25 cellular contexts compared by ENCODE assay signal in the genomic region with DNA sequence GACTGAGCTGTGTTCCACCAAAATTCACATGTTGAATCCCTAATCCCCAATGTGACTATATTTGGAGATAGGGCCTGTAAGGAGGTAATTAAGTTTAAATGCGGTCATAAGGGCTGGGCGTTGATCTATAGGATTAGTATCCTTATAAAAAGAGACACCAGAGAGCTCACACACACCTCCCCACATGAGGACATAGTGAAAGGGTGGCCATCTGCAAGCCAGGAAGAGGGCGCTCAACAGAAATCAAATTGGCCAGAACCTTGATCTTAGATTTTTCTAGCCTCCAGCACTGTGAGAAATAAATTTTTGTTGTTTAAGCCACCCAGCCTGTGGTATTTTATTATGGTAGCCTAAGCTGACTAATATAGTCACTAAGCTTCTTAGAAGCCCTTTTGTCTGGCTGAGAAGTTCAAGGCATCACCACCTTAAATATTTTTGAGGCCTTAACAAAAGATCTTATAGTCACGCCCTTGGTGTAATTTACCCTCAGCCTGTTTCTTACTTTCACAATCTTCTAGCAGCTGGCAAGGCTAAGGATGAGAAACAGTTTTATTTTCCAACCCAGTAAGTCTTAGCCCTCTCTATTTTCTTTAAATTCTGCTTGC.
"Had no signal": no experiment of that assay in that cellular context is flagged by ENCODE, and none has a peak within 500 bp of the region (broad histone marks: within the 10 kb centered on the region; RNA-seq: fewer than 3 reads in every experiment).

No MANE protein-coding gene starts in this region.

- H3K27ac ChIP-seq: cardiac muscle cell, stomach, transverse colon, WERI-Rb-1 had no signal

- FAIRE-seq: endometrium, TTC549, urothelium cell line had no signal

- H3K9me3 ChIP-seq: mucosa of descending colon, transverse colon had no signal

- DNase-seq: activated CD4-positive, alpha-beta T cell treated with anti-CD3 and anti-CD28 coated beads, Interleukin-2, amount 10 ng/mL, durations not matched to agents 7 days and 5 days; activated CD4-positive, CD25-positive, alpha-beta regulatory T cell treated with anti-CD3 and anti-CD28 coated beads, Interleukin-2, amount 50 U/mL, for 72 hours; activated CD8-positive, alpha-beta memory T cell treated with anti-CD3 and anti-CD28 coated beads, Interleukin-2, amount 10 ng/mL, durations not matched to agents 7 days and 5 days; activated CD8-positive, alpha-beta T cell treated with anti-CD3 and anti-CD28 coated beads for 36 hours; activated effector memory CD4-positive, alpha-beta T cell treated with anti-CD3 and anti-CD28 coated beads, Interleukin-2, amount 50 U/mL, for 16 hours; activated naive CD4-positive, alpha-beta T cell treated with anti-CD3 and anti-CD28 coated beads, Interleukin-2, amount 10 ng/mL, durations not matched to agents 7 days and 5 days; activated T-cell treated with anti-CD3 and anti-CD28 coated beads for 4 hours; effector CD4-positive, alpha-beta T cell; erythroblast; foreskin melanocyte; left cardiac atrium; mesenchymal stem cell; mucosa of descending colon; nephron progenitor cell; nucleus accumbens; retina; stimulated activated CD4-positive, alpha-beta T cell treated with anti-CD3 and anti-CD28 coated beads, Interleukin-2, amount 100 ng/mL, for 24 hours; stomach; T-helper 1 cell; transverse colon; WERI-Rb-1 had no signal

- H3K36me3 ChIP-seq: cardiac muscle cell, stomach, transverse colon, WERI-Rb-1 had no signal

- H3K4me3 ChIP-seq: cardiac muscle cell, mucosa of descending colon, stomach, transverse colon had no signal

- H3K27me3 ChIP-seq: cardiac muscle cell, stomach, transverse colon had no signal

- H3K4me1 ChIP-seq: transverse colon had no signal
